In genomic region chr2:16181741-16182090, GRCh38 we compare ENCODE assay signal across 21 cellular contexts.
A peak's percentile ranks its signal among the peaks of the same experiment; 100 is the strongest.
DNase-seq lines count a peak whose midpoint lies in the region; ATAC-seq, FAIRE-seq and TF ChIP-seq lines count a peak whose summit lies in the region.
"Had no signal": no experiment of that assay in that cellular context is flagged by ENCODE, and none has a peak within 500 bp of the region (broad histone marks: within the 10 kb centered on the region; RNA-seq: fewer than 3 reads in every experiment).

No MANE protein-coding gene starts in this region.

- no peak overlapping the region for H3K9ac ChIP-seq in H1 (replicated peaks in 1 of 4; ENCODE audit: extremely low read depth in 1 of 4, low read depth in 3 of 4, low read length in 3 of 4)
- no peak overlapping the region for H3K9ac ChIP-seq in neural progenitor cell

- H3F3A ChIP-seq in GM23338 (replicated peaks; ENCODE audit: low read depth) = no peaks in the 10 kb centered on the region
- peaks cover 9% of the 10 kb centered on the region for H3F3A ChIP-seq in neural progenitor cell (ENCODE audit: low read depth)

- H3K79me2 ChIP-seq in GM23338 (replicated peaks; ENCODE audit: insufficient read depth) (no peaks in the 10 kb centered on the region), H1 (ENCODE audit: control insufficient read depth in 1 of 2, insufficient read depth in 2 of 2, low read length in 2 of 2) (no peaks in the 10 kb centered on the region), neural progenitor cell (ENCODE audit: low read depth) (no peaks in the 10 kb centered on the region)

- no peaks in the 10 kb centered on the region for H3K27me3 ChIP-seq in GM23338 (ENCODE audit: insufficient read depth)
- H3K27me3 ChIP-seq in H1 (replicated peaks in 1 of 4; ENCODE audit: control insufficient read depth in 3 of 4, extremely low read depth in 1 of 4, insufficient read depth in 3 of 4, low read length in 3 of 4) = no peaks in the 10 kb centered on the region
- no peaks in the 10 kb centered on the region for H3K27me3 ChIP-seq in neural progenitor cell

- no peak for TF ChIP-seq POLR2A in H1 (IDR thresholded peaks at IDR 0.05; ENCODE audit: control extremely low read depth in 1 of 2, low read depth in 2 of 2, low read length in 2 of 2)

- ATAC-seq in GM23338 = no peak
- no peak for ATAC-seq in stimulated activated naive B cell treated with anti-CD40 and anti-IgM and Interleukin-4, amounts not matched to agents 10 μg/mL and 1 μg/mL and 100 μg/mL, for 72 hours (replicated peaks)
- ATAC-seq: HCT116 had no signal

- H3K36me3 Mint-ChIP-seq in GM23338 (ENCODE audit: low read depth) = no peaks in the 10 kb centered on the region; the same call in 2 of the 3 replicates
- peaks cover 2% of the 10 kb centered on the region for H3K36me3 Mint-ChIP-seq in neural progenitor cell
- no peaks in the 10 kb centered on the region for H3K36me3 Mint-ChIP-seq in stimulated activated naive B cell treated with anti-CD40 and anti-IgM and Interleukin-4, amounts not matched to agents 10 μg/mL and 1 μg/mL and 100 μg/mL, for 72 hours
- H3K36me3 Mint-ChIP-seq: CD4-positive, alpha-beta memory T cell had no signal

- H3K4me1 Mint-ChIP-seq in GM23338 (peaks cover 23% of the 10 kb centered on the region), neural progenitor cell (peaks cover 66% of the 10 kb centered on the region)
- H3K4me1 Mint-ChIP-seq in stimulated activated naive B cell treated with anti-CD40 and anti-IgM and Interleukin-4, amounts not matched to agents 10 μg/mL and 1 μg/mL and 100 μg/mL, for 72 hours = no peaks in the 10 kb centered on the region
- H3K4me1 Mint-ChIP-seq: CD4-positive, alpha-beta memory T cell had no signal

- H4K20me1 ChIP-seq in GM23338 (replicated peaks; ENCODE audit: insufficient read depth) (no peaks in the 10 kb centered on the region), H1 (replicated peaks in 1 of 2; ENCODE audit: control insufficient read depth in 1 of 2, insufficient read depth in 2 of 2, low read length in 2 of 2) (no peaks in the 10 kb centered on the region), neural progenitor cell (ENCODE audit: low read depth) (no peaks in the 10 kb centered on the region)

- H3K9me2 ChIP-seq in GM23338 (ENCODE audit: insufficient read depth) = 0 out of 2 replicates have a peak, but pooled peaks cover 6% of the 10 kb centered on the region

- TF ChIP-seq EP300 in H1 (IDR thresholded peaks at IDR 0.05; ENCODE audit: borderline replicate concordance in 1 of 2, low read depth in 2 of 2, low read length in 2 of 2) = no peak

- no peak overlapping the region for H4K5ac ChIP-seq in H1 (ENCODE audit: insufficient read length, low read depth, low read length)

- H2BK20ac ChIP-seq in H1 (ENCODE audit: low read length) = 0 out of 2 replicates have a peak overlapping the region, but pooled peaks have one; percentile 61

- H4K91ac ChIP-seq in H1 (replicated peaks; ENCODE audit: insufficient read length, low read length) = no peak overlapping the region

- H3K4me1 ChIP-seq in GM23338 (ENCODE audit: insufficient read depth) = peaks cover 5% of the 10 kb centered on the region
- peaks cover 0 to 8% (median 0%) of the 10 kb centered on the region in 4 experiments; a peak in 3 of 7 replicates for H3K4me1 ChIP-seq in H1 (replicated peaks in 1 of 4; ENCODE audit: control insufficient read depth in 3 of 4, insufficient read depth in 4 of 4, low read length in 3 of 4)
- H3K4me1 ChIP-seq in neural progenitor cell = peaks cover 15% of the 10 kb centered on the region
- H3K4me1 ChIP-seq: A549 had no signal

- H3K9me3 ChIP-seq in H1 (ENCODE audit: insufficient read depth in 2 of 2, low read depth in 1 of 2, low read length in 1 of 2) (no peaks in the 10 kb centered on the region), neural progenitor cell (ENCODE audit: low read depth) (no peaks in the 10 kb centered on the region)
- H3K9me3 ChIP-seq: A549 had no signal

- H2BK5ac ChIP-seq in H1 (ENCODE audit: low read depth, low read length) = no peak overlapping the region; the same call in 1 of the 2 replicates

- H2BK12ac ChIP-seq in H1 (ENCODE audit: low read depth, low read length) = 0 out of 2 replicates have a peak overlapping the region, but pooled peaks have one; percentile 34

- H2AK5ac ChIP-seq in H1 (ENCODE audit: low read depth, low read length) = 0 out of 2 replicates have a peak overlapping the region, but pooled peaks have one; percentile 32

- no peak overlapping the region for H3K4me3 Mint-ChIP-seq in GM23338
- peak overlapping the region; percentile 17 for H3K4me3 Mint-ChIP-seq in neural progenitor cell
- no peak overlapping the region for H3K4me3 Mint-ChIP-seq in stimulated activated naive B cell treated with anti-CD40 and anti-IgM and Interleukin-4, amounts not matched to agents 10 μg/mL and 1 μg/mL and 100 μg/mL, for 72 hours
- H3K4me3 Mint-ChIP-seq: CD4-positive, alpha-beta memory T cell; H9 had no signal

- H3K27me3 Mint-ChIP-seq in GM23338 (ENCODE audit: insufficient read depth, low read depth, poor library complexity) (peaks cover 6% of the 10 kb centered on the region), neural progenitor cell (ENCODE audit: insufficient read depth, low read depth) (peaks cover 17% of the 10 kb centered on the region)
- H3K27me3 Mint-ChIP-seq in stimulated activated naive B cell treated with anti-CD40 and anti-IgM and Interleukin-4, amounts not matched to agents 10 μg/mL and 1 μg/mL and 100 μg/mL, for 72 hours = no peaks in the 10 kb centered on the region

- WGBS in H1 (ENCODE audit: extremely low coverage in 1 of 2, insufficient coverage in 1 of 2, insufficient read length in 1 of 2, insufficient replicate concordance in 2 of 2, low coverage in 1 of 2, low lambda C conversion rate in 2 of 2, missing lambda C conversion rate in 1 of 2), 2 experiments = 85% methylated on average over 8 of the region's 8 CpGs; no CpG with 5 or more reads in 1 of the 2 experiments

- CTCF ChIA-PET in H1 (lab: Charles Lee; ENCODE audit: partially characterized antibody) = interaction anchor here (0.6 to 1.3 kb wide), 3 partner anchors 11 to 165 kb away, joined by 3 read pairs; no protein-coding TSS in a partner anchor

- H3K4me3 ChIP-seq in GM23338 (no peak overlapping the region), H1 (ENCODE audit: extremely low read depth in 1 of 4, insufficient read depth in 2 of 4, low read depth in 3 of 4, low read length in 4 of 4) (no peak overlapping the region), neural progenitor cell (no peak overlapping the region)
- H3K4me3 ChIP-seq: A549 had no signal

- H3K4me2 ChIP-seq in GM23338 (no peak overlapping the region), H1 (ENCODE audit: insufficient read depth in 1 of 2, low read depth in 2 of 2, low read length in 2 of 2) (no peak overlapping the region), neural progenitor cell (no peak overlapping the region)
- H3K4me2 ChIP-seq: A549 had no signal

- H3K9me3 Mint-ChIP-seq in GM23338 = no peaks in the 10 kb centered on the region
- H3K9me3 Mint-ChIP-seq in neural progenitor cell = peaks cover 3% of the 10 kb centered on the region
- no peaks in the 10 kb centered on the region for H3K9me3 Mint-ChIP-seq in stimulated activated naive B cell treated with anti-CD40 and anti-IgM and Interleukin-4, amounts not matched to agents 10 μg/mL and 1 μg/mL and 100 μg/mL, for 72 hours
- H3K9me3 Mint-ChIP-seq: H9 had no signal

- peak overlapping the region; percentile 33 for H3K56ac ChIP-seq in H1 (replicated peaks; ENCODE audit: insufficient read length, low read depth, low read length)

- no peak for DNase-seq in GM23338 (ENCODE audit: low spot score)
- DNase-seq in H1 (ENCODE audit: low read depth in 1 of 2, low spot score in 2 of 2) = no peak
- no peak for DNase-seq in neural progenitor cell (ENCODE audit: low spot score)
- DNase-seq in NCI-H345 (lab: John Stamatoyannopoulos, UW) = no peak
- no peak for DNase-seq in NCI-H2196 treated with DMSO at 0.1 percent for 48 hours (lab: John Stamatoyannopoulos, UW; ENCODE audit: unreplicated experiment)
- no peak for DNase-seq in stimulated activated naive B cell treated with anti-CD40 and anti-IgM and Interleukin-4, amounts not matched to agents 10 μg/mL and 1 μg/mL and 100 μg/mL, for 72 hours
- DNase-seq: 8988T; ACHN; AML-193; C1 segment of cervical spinal cord; Calu3; CD4-positive, alpha-beta memory T cell; COR-L47; DMS53; DMS79 treated with DMSO at 0.1 percent for 48 hours; GF-D8; H9 had no signal

- no peak for FAIRE-seq in H1 (lab: Jason Lieb, UNC)
- FAIRE-seq: A549, GM12891, GM18507 had no signal

- no peak overlapping the region for H4K8ac ChIP-seq in H1 (ENCODE audit: extremely low read depth, insufficient read depth, low read length)

- H2BK15ac ChIP-seq in H1 (ENCODE audit: low read length) = peak overlapping the region; percentile 97; the same call in 1 of the 2 replicates

- H3K79me1 ChIP-seq in H1 (ENCODE audit: low read depth, low read length) = no peaks in the 10 kb centered on the region

- H3K27ac ChIP-seq in GM23338 (ENCODE audit: low read depth) = no peak overlapping the region
- no peak overlapping the region for H3K27ac ChIP-seq in H1 (ENCODE audit: low read depth, low read length)
- H3K27ac ChIP-seq in neural progenitor cell = no peak overlapping the region
- H3K27ac ChIP-seq: A549 had no signal

- H3K14ac ChIP-seq in H1 (ENCODE audit: insufficient read length) = no peak overlapping the region

- POLR2A ChIA-PET in H1 (lab: Charles Lee; ENCODE audit: partially characterized antibody) = no interaction called here

- no peak overlapping the region for H3K4ac ChIP-seq in H1 (replicated peaks; ENCODE audit: insufficient read length, low read depth, low read length)

- H2BK120ac ChIP-seq in H1 (replicated peaks; ENCODE audit: low read depth, low read length) = no peak overlapping the region

- H3K23me2 ChIP-seq in H1 (ENCODE audit: low read depth, low read length) = no peaks in the 10 kb centered on the region

- H3K36me3 ChIP-seq in GM23338 (ENCODE audit: insufficient read depth) = no peaks in the 10 kb centered on the region
- no peaks in the 10 kb centered on the region for H3K36me3 ChIP-seq in H1 (ENCODE audit: control insufficient read depth in 2 of 4, insufficient read depth in 4 of 4, low read length in 3 of 4)
- no peaks in the 10 kb centered on the region for H3K36me3 ChIP-seq in neural progenitor cell

- TF ChIP-seq CTCF in GM23338 (conservative IDR thresholded peaks at IDR 0.05; ENCODE audit: low read depth in 2 of 2) (no peak), H1 (IDR thresholded peaks at IDR 0.05; ENCODE audit: control extremely low read depth in 1 of 3, insufficient read depth in 1 of 3, low read depth in 1 of 3, low read length in 3 of 3) (no peak), neural progenitor cell (IDR thresholded peaks at IDR 0.05) (no peak)

- H3K18ac ChIP-seq in H1 (ENCODE audit: extremely low read depth, low read length) = peak overlapping the region; percentile 27; the same call in 1 of the 2 replicates

- H3K23ac ChIP-seq in H1 (ENCODE audit: insufficient read length) = no peak overlapping the region

- 0 out of 2 replicates have a peak overlapping the region, but pooled peaks have one; percentile 73 for H3K27ac Mint-ChIP-seq in GM23338
- peak overlapping the region; percentile 53 for H3K27ac Mint-ChIP-seq in neural progenitor cell
- H3K27ac Mint-ChIP-seq in stimulated activated naive B cell treated with anti-CD40 and anti-IgM and Interleukin-4, amounts not matched to agents 10 μg/mL and 1 μg/mL and 100 μg/mL, for 72 hours = no peak overlapping the region
- H3K27ac Mint-ChIP-seq: CD4-positive, alpha-beta memory T cell had no signal

- TF ChIP-seq RAD21 in H1 (IDR thresholded peaks at IDR 0.05 in 1 of 2, conservative IDR thresholded peaks at IDR 0.05 in 1 of 2; ENCODE audit: low read depth in 2 of 2, low read length in 2 of 2) = no peak

- H2AFZ ChIP-seq in GM23338 (0 out of 2 replicates have a peak overlapping the region, but pooled peaks have one; percentile 66), H1 (ENCODE audit: low read length) (no peak overlapping the region), neural progenitor cell (replicated peaks) (no peak overlapping the region)
